ENCODE assay signal across 8 cellular contexts in genomic region chr1:91502138-91502881, GRCh38. TPM values are rescaled to one million over a fixed set of nuclear protein-coding genes. Genes with fewer than 3 reads are reported as not detected.
DNase-seq lines count a peak whose midpoint lies in the region; ATAC-seq and TF ChIP-seq lines count a peak whose summit lies in the region.

No MANE protein-coding gene starts in this region.

- intact Hi-C loops in lower leg skin (cut with DNase I; ENCODE audit: low total_unique reads): loop anchor here (10.0 kb wide), 1 partner anchor 218 kb away; no protein-coding TSS in a partner anchor
- intact Hi-C loops in lower lobe of right lung (cut with DNase I): no loop called here

- no peak for ATAC-seq in lower lobe of right lung

- H3K27me3 ChIP-seq in muscle layer of colon (ENCODE audit: control insufficient read depth in 1 of 2, insufficient read depth in 2 of 2, low read length in 2 of 2) (no peaks in the 10 kb centered on the region), lower lobe of right lung (ENCODE audit: low read depth) (no peaks in the 10 kb centered on the region)

- H3K4me3 ChIP-seq in astrocyte of the cerebellum (ENCODE audit: low read depth, low read length): peak overlapping the region; percentile 75
- H3K4me3 ChIP-seq in muscle layer of colon (ENCODE audit: low read depth in 1 of 2, low read length in 2 of 2): no peak overlapping the region
- H3K4me3 ChIP-seq in lower leg skin (ENCODE audit: low read depth, poor library complexity, severe bottlenecking): no peak overlapping the region
- no peak overlapping the region for H3K4me3 ChIP-seq in lower lobe of right lung

- TF ChIP-seq CTCF in astrocyte of the cerebellum (IDR thresholded peaks at IDR 0.05; ENCODE audit: low read depth, low read length, missing control alignments) (no peak), lower leg skin (IDR thresholded peaks at IDR 0.05) (no peak), lower lobe of right lung (IDR thresholded peaks at IDR 0.05) (no peak)

- 83 to 87% methylated on average over 3 of the region's 3 CpGs for WGBS in lower leg skin, 2 donors

- in situ Hi-C loops in astrocyte of the cerebellum (cut with HindIII; ENCODE audit: low sequenced_read_pairs): loop anchor here (25.0 kb wide), 1 partner anchor 785 kb away; the partner anchor contains the start of genes GLMN and RPAP2

- peak; percentile 36 for DNase-seq in DMS 273 (lab: John Stamatoyannopoulos, UW; ENCODE audit: unreplicated experiment)
- no peak for DNase-seq in DMS 273 treated with DMSO at 0.1 percent for 48 hours (lab: John Stamatoyannopoulos, UW)
- peak; percentile 4 for DNase-seq in HCEC 1CT
- DNase-seq in astrocyte of the cerebellum (ENCODE audit: low read depth): no peak
- DNase-seq in lower leg skin (ENCODE audit: low spot score in 2 of 2): no peak
- no peak for DNase-seq in lower lobe of right lung
- no peak for DNase-seq in SKM-1 treated with dmso at 0.1 percent for 144 hours (lab: John Stamatoyannopoulos, UW; ENCODE audit: unreplicated experiment)

- H3K9ac ChIP-seq in muscle layer of colon (ENCODE audit: low read length): no peak overlapping the region

- H3K27ac ChIP-seq in muscle layer of colon (ENCODE audit: low read depth, low read length) (peak overlapping the region; percentile 6), lower lobe of right lung (no peak overlapping the region)

- H3K4me1 ChIP-seq in muscle layer of colon (ENCODE audit: insufficient read depth, low read length): peaks cover 15% of the 10 kb centered on the region
- H3K4me1 ChIP-seq in lower lobe of right lung: peaks cover 15% of the 10 kb centered on the region

- TF ChIP-seq POLR2A in lower leg skin (IDR thresholded peaks at IDR 0.05): no peak

- H3K9me3 ChIP-seq in muscle layer of colon (ENCODE audit: low read length) (no peaks in the 10 kb centered on the region), lower lobe of right lung (no peaks in the 10 kb centered on the region)

- H3K36me3 ChIP-seq in muscle layer of colon (ENCODE audit: insufficient read depth, low read length): no peaks in the 10 kb centered on the region
- no peaks in the 10 kb centered on the region for H3K36me3 ChIP-seq in lower lobe of right lung

RNA-seq across cellular contexts. Expression of gene CDC7, which starts 1.7 kb away (rescaled TPM):
- 1 to 10 TPM in 3 of 4 donors, under 1 TPM in 1; 0.80 to 1.1 (median 1.1) TPM for total RNA-seq in lower leg skin
- 3.4 TPM for total RNA-seq in lower lobe of right lung

Comparison
In these comparisons a context has a peak if more than half of its experiments do, and no peak if none do; other contexts are left out.
1. DNase-seq: peak in DMS 273 (single experiment) and HCEC 1CT (single experiment); none in DMS 273 treated with DMSO at 0.1 percent for 48 hours (single experiment), astrocyte of the cerebellum (single experiment), lower leg skin (0 of 2), lower lobe of right lung (single experiment) and SKM-1 treated with dmso at 0.1 percent for 144 hours (single experiment).